1 cellular context compared by ENCODE assay signal in genomic region chr13:98187155-98187726, GRCh38.
TF ChIP-seq lines count a peak whose summit lies in the region.

No MANE protein-coding gene starts in this region.

TF ChIP-seq in GM23338, 12 proteins besides CTCF, POLR2A, EP300 and RAD21:
- no peak for TF ChIP-seq ZNF462 (CRISPR knock-in tag; IDR thresholded peaks at IDR 0.05)
- TF ChIP-seq CREB1 (CRISPR knock-in tag; IDR thresholded peaks at IDR 0.05; ENCODE audit: low read depth): no peak
- TF ChIP-seq, protein P1, sequence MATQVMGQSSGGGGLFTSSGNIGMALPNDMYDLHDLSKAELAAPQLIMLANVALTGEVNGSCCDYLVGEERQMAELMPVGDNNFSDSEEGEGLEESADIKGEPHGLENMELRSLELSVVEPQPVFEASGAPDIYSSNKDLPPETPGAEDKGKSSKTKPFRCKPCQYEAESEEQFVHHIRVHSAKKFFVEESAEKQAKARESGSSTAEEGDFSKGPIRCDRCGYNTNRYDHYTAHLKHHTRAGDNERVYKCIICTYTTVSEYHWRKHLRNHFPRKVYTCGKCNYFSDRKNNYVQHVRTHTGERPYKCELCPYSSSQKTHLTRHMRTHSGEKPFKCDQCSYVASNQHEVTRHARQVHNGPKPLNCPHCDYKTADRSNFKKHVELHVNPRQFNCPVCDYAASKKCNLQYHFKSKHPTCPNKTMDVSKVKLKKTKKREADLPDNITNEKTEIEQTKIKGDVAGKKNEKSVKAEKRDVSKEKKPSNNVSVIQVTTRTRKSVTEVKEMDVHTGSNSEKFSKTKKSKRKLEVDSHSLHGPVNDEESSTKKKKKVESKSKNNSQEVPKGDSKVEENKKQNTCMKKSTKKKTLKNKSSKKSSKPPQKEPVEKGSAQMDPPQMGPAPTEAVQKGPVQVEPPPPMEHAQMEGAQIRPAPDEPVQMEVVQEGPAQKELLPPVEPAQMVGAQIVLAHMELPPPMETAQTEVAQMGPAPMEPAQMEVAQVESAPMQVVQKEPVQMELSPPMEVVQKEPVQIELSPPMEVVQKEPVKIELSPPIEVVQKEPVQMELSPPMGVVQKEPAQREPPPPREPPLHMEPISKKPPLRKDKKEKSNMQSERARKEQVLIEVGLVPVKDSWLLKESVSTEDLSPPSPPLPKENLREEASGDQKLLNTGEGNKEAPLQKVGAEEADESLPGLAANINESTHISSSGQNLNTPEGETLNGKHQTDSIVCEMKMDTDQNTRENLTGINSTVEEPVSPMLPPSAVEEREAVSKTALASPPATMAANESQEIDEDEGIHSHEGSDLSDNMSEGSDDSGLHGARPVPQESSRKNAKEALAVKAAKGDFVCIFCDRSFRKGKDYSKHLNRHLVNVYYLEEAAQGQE (IDR thresholded peaks at IDR 0.05; ENCODE audit: unreplicated experiment): no peak
- TF ChIP-seq JUNB (IDR thresholded peaks at IDR 0.05; ENCODE audit: unreplicated experiment): no peak
